ENCODE assay signal across 20 cellular contexts in the genomic region with DNA sequence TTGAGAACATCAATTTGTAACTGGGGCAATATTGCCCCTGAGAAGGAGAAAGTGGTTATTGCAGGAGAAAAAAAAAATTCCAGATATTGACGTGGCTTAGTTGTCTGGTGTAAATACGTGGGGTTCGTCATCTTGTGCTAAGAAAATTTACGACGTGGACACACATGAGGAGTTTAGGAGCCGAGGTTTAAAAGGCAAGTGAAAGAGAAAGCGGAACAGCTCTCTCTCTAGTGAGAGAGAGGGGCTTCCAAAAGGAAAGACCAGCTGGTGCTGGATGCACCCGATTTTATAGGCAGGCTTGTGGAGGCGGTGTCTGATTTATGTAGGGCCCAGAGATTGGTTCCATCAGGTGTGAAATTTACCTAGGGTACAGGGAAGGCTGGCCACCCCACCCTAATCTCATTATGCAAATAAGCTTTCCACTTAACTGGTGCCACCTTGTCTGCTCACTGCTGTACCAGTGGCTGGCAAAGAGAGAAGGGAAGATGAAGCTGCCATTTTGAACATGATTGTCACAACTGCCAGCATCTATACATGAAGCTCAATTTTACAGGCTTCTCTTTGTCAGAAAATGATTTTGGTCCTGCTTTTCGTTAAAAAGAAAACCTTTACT.
DNase-seq lines count a peak whose midpoint lies in the region; ATAC-seq, FAIRE-seq and TF ChIP-seq lines count a peak whose summit lies in the region.
"Had no signal": no experiment of that assay in that cellular context is flagged by ENCODE, and none has a peak within 500 bp of the region (broad histone marks: within the 10 kb centered on the region; RNA-seq: fewer than 3 reads in every experiment).

No MANE protein-coding gene starts in this region.

- CTCF ChIA-PET in Caco-2 (lab: Charles Lee) (no interaction called here), GM12878 (lab: Yijun Ruan, JAX) (no interaction called here)
- CTCF ChIA-PET in activated CD8-positive, alpha-beta T cell treated with anti-CD3 and anti-CD28 coated beads for 36 hours (lab: Charles Lee) = no interaction called here

- peaks cover 2% of the 10 kb centered on the region for H3K36me3 Mint-ChIP-seq in Caco-2 (ENCODE audit: insufficient read depth, unreplicated experiment)
- H3K36me3 Mint-ChIP-seq in activated CD8-positive, alpha-beta T cell treated with anti-CD3 and anti-CD28 coated beads for 36 hours (ENCODE audit: low read depth) = no peaks in the 10 kb centered on the region

- FAIRE-seq in GM12878 (lab: Jason Lieb, UNC) = no peak
- no peak for FAIRE-seq in RCC 7860 (lab: Jason Lieb, UNC)
- FAIRE-seq: bronchial epithelial cell, K562, keratinocyte had no signal

- TF ChIP-seq POLR2A in GM12878 (IDR thresholded peaks at IDR 0.05; ENCODE audit: low read depth, low read length) = no peak
- TF ChIP-seq POLR2A in esophagus muscularis mucosa (IDR thresholded peaks at IDR 0.05; ENCODE audit: low read depth) = no peak

- H3K27me3 Mint-ChIP-seq in Caco-2 (ENCODE audit: insufficient read depth, unreplicated experiment) = no peaks in the 10 kb centered on the region
- no peaks in the 10 kb centered on the region for H3K27me3 Mint-ChIP-seq in activated CD8-positive, alpha-beta T cell treated with anti-CD3 and anti-CD28 coated beads for 36 hours

- H3K4me2 ChIP-seq in GM12878 (ENCODE audit: control insufficient read depth, insufficient read depth) = no peak overlapping the region

- no peaks in the 10 kb centered on the region for H3K4me1 Mint-ChIP-seq in Caco-2 (ENCODE audit: low read depth, unreplicated experiment)
- H3K4me1 Mint-ChIP-seq in activated CD8-positive, alpha-beta T cell treated with anti-CD3 and anti-CD28 coated beads for 36 hours (ENCODE audit: low read depth) = no peaks in the 10 kb centered on the region

- no peaks in the 10 kb centered on the region for H4K20me1 ChIP-seq in GM12878 (ENCODE audit: control insufficient read depth, insufficient read depth)

- ATAC-seq in GM21390 (IDR thresholded peaks at IDR 0.05; ENCODE audit: unreplicated experiment) (peak; percentile 75), GM12878 (peak; percentile 75)
- ATAC-seq in activated CD8-positive, alpha-beta T cell treated with anti-CD3 and anti-CD28 coated beads for 36 hours = no peak
- ATAC-seq: K562 had no signal

- H3K79me2 ChIP-seq in GM12878 (ENCODE audit: control insufficient read depth, insufficient read depth, low read length) = no peaks in the 10 kb centered on the region

- TF ChIP-seq CTCF in Caco-2 (IDR thresholded peaks at IDR 0.05; ENCODE audit: insufficient read depth in 1 of 2, low read depth in 1 of 2, low read length in 1 of 2, severe bottlenecking in 1 of 2, unreplicated experiment in 1 of 2) = no peak
- TF ChIP-seq CTCF in GM12878 (IDR thresholded peaks at IDR 0.05 in 2 of 3, conservative IDR thresholded peaks at IDR 0.05 in 1 of 3; ENCODE audit: control insufficient read depth in 2 of 3, extremely low read depth in 1 of 3, insufficient read depth in 1 of 3, low read depth in 3 of 3, low read length in 3 of 3) = no peak
- TF ChIP-seq CTCF in activated CD8-positive, alpha-beta T cell treated with anti-CD3 and anti-CD28 coated beads for 36 hours (IDR thresholded peaks at IDR 0.05) = no peak
- no peak for TF ChIP-seq CTCF in esophagus muscularis mucosa (IDR thresholded peaks at IDR 0.05)

- H3K4me1 ChIP-seq in Caco-2 = 0 out of 2 replicates have a peak, but pooled peaks cover 5% of the 10 kb centered on the region
- H3K4me1 ChIP-seq in GM12878 (ENCODE audit: control insufficient read depth, insufficient read depth, low read length) = no peaks in the 10 kb centered on the region
- no peaks in the 10 kb centered on the region for H3K4me1 ChIP-seq in esophagus muscularis mucosa
- H3K4me1 ChIP-seq: right atrium auricular region had no signal

- no peak overlapping the region for H3K9ac ChIP-seq in GM12878 (ENCODE audit: control insufficient read depth, insufficient read depth, low read length)

- BruUV-seq in Caco-2 (replicated peaks; lab: Mats Ljungman, UMichigan) (no TSS peak), GM12878 (replicated peaks; lab: Mats Ljungman, UMichigan) (no TSS peak)

- peak overlapping the region; percentile 8 for H3K27ac Mint-ChIP-seq in Caco-2 (ENCODE audit: unreplicated experiment)
- H3K27ac Mint-ChIP-seq in activated CD8-positive, alpha-beta T cell treated with anti-CD3 and anti-CD28 coated beads for 36 hours = no peak overlapping the region
- H3K27ac Mint-ChIP-seq: mesothelial cell of epicardium had no signal

- SMC1A ChIA-PET in GM12878 (lab: Charles Lee; ENCODE audit: uncharacterized antibody, unreplicated experiment) = no interaction called here

- DNase-seq in Caco-2 (no peak), NCI-H1048 (lab: John Stamatoyannopoulos, UW) (peak; percentile 38), GM12878 (ENCODE audit: low read depth, low spot score) (no peak), foreskin melanocyte (no peak), RCC 7860 (ENCODE audit: low spot score) (no peak), esophagus muscularis mucosa (ENCODE audit: extremely low spot score) (no peak)
- no peak for DNase-seq in activated CD8-positive, alpha-beta T cell treated with anti-CD3 and anti-CD28 coated beads for 36 hours
- DNase-seq: activated CD4-positive, alpha-beta T cell treated with anti-CD3 and anti-CD28 coated beads for 48 hours; DMS53; H7; NCI-H1694 treated with DMSO at 0.1 percent for 48 hours; NCI-H524 treated with DMSO at 0.1 percent for 48 hours had no signal

- TF ChIP-seq EP300 in GM12878 (IDR thresholded peaks at IDR 0.05; ENCODE audit: borderline replicate concordance in 1 of 2, control insufficient read depth in 1 of 2, low read depth in 2 of 2, low read length in 2 of 2) (no peak), esophagus muscularis mucosa (IDR thresholded peaks at IDR 0.05) (no peak)

- TF ChIP-seq RAD21 in GM12878 (IDR thresholded peaks at IDR 0.05; ENCODE audit: insufficient read depth, low read depth, low read length) = no peak

- WGBS in GM12878 (ENCODE audit: insufficient coverage, insufficient replicate concordance, low lambda C conversion rate, missing lambda C conversion rate) = 32% methylated on average over 10 of the region's 10 CpGs
- WGBS in esophagus muscularis mucosa = 83% methylated on average over 10 of the region's 10 CpGs

- POLR2A ChIA-PET in Caco-2 (lab: Charles Lee) = no interaction called here
- POLR2A ChIA-PET in GM12878 (lab: Charles Lee) = no interaction called here
- POLR2A ChIA-PET in activated CD8-positive, alpha-beta T cell treated with anti-CD3 and anti-CD28 coated beads for 36 hours (lab: Charles Lee) = no interaction called here

- in situ Hi-C loops in GM12878 (cut with MboI) = no loop called here

- no peak overlapping the region for H3K4me3 Mint-ChIP-seq in Caco-2 (ENCODE audit: unreplicated experiment)
- H3K4me3 Mint-ChIP-seq in activated CD8-positive, alpha-beta T cell treated with anti-CD3 and anti-CD28 coated beads for 36 hours = no peak overlapping the region
- H3K4me3 Mint-ChIP-seq: mesothelial cell of epicardium had no signal

- H3K36me3 ChIP-seq in Caco-2 (ENCODE audit: control insufficient read depth, insufficient read depth, low read length) = no peaks in the 10 kb centered on the region
- no peaks in the 10 kb centered on the region for H3K36me3 ChIP-seq in GM12878 (ENCODE audit: control insufficient read depth in 2 of 2, insufficient read depth in 2 of 2, low read length in 1 of 2)
- no peaks in the 10 kb centered on the region for H3K36me3 ChIP-seq in esophagus muscularis mucosa
- H3K36me3 ChIP-seq: neutrophil, right atrium auricular region, thoracic aorta had no signal

- H3K4me3 ChIP-seq in Caco-2 (ENCODE audit: low read depth, low read length) = no peak overlapping the region
- no peak overlapping the region; the same call in 1 of the 2 replicates for H3K4me3 ChIP-seq in GM12878
- H3K4me3 ChIP-seq in esophagus muscularis mucosa = no peak overlapping the region
- H3K4me3 ChIP-seq: K562, right atrium auricular region, thoracic aorta had no signal

- H3K27me3 ChIP-seq in Caco-2 (replicated peaks; ENCODE audit: control insufficient read depth, insufficient read depth, low read length) (no peaks in the 10 kb centered on the region), GM12878 (replicated peaks in 1 of 2; ENCODE audit: control insufficient read depth in 2 of 2, insufficient read depth in 2 of 2, low read length in 1 of 2) (no peaks in the 10 kb centered on the region), esophagus muscularis mucosa (no peaks in the 10 kb centered on the region)
- H3K27me3 ChIP-seq: neutrophil, right atrium auricular region had no signal

- peak overlapping the region; percentile 19; the same call in 1 of the 2 replicates for H2AFZ ChIP-seq in GM12878 (ENCODE audit: control insufficient read depth, low read depth, low read length)

- H3K9me3 ChIP-seq in Caco-2 (peaks cover 42% of the 10 kb centered on the region), GM12878 (replicated peaks; ENCODE audit: control insufficient read depth, insufficient read depth, low read length) (no peaks in the 10 kb centered on the region), esophagus muscularis mucosa (no peaks in the 10 kb centered on the region)
- H3K9me3 ChIP-seq: neutrophil, right atrium auricular region, thoracic aorta had no signal

- H3K27ac ChIP-seq in GM12878 (ENCODE audit: control insufficient read depth, insufficient read depth) (no peak overlapping the region), esophagus muscularis mucosa (replicated peaks in 1 of 4) (no peak overlapping the region)
- H3K27ac ChIP-seq: neutrophil, right atrium auricular region, thoracic aorta had no signal

- peaks cover 62% of the 10 kb centered on the region for H3K9me3 Mint-ChIP-seq in Caco-2 (ENCODE audit: unreplicated experiment)
- H3K9me3 Mint-ChIP-seq in activated CD8-positive, alpha-beta T cell treated with anti-CD3 and anti-CD28 coated beads for 36 hours = peaks cover 8% of the 10 kb centered on the region

- intact Hi-C loops in Caco-2 (cut with micrococcal nuclease; ENCODE audit: unreplicated experiment) = no loop called here
- intact Hi-C loops in GM12878 (cut with micrococcal nuclease; ENCODE audit: unreplicated experiment) = no loop called here
- intact Hi-C loops in activated CD8-positive, alpha-beta T cell treated with anti-CD3 and anti-CD28 coated beads for 36 hours (cut with micrococcal nuclease) = no loop called here
- intact Hi-C loops in esophagus muscularis mucosa (cut with DNase I) = no loop called here

- RAD21 ChIA-PET in GM12878 (lab: Charles Lee; ENCODE audit: unreplicated experiment) = no interaction called here

TF ChIP-seq in GM12878, 131 proteins besides CTCF, POLR2A, EP300 and RAD21 (continues in another document):
- no peak for TF ChIP-seq RFX5 (IDR thresholded peaks at IDR 0.05; ENCODE audit: low read depth, low read length)
